Comparison of ENCODE assay signal across 8 cellular contexts in the genomic region with DNA sequence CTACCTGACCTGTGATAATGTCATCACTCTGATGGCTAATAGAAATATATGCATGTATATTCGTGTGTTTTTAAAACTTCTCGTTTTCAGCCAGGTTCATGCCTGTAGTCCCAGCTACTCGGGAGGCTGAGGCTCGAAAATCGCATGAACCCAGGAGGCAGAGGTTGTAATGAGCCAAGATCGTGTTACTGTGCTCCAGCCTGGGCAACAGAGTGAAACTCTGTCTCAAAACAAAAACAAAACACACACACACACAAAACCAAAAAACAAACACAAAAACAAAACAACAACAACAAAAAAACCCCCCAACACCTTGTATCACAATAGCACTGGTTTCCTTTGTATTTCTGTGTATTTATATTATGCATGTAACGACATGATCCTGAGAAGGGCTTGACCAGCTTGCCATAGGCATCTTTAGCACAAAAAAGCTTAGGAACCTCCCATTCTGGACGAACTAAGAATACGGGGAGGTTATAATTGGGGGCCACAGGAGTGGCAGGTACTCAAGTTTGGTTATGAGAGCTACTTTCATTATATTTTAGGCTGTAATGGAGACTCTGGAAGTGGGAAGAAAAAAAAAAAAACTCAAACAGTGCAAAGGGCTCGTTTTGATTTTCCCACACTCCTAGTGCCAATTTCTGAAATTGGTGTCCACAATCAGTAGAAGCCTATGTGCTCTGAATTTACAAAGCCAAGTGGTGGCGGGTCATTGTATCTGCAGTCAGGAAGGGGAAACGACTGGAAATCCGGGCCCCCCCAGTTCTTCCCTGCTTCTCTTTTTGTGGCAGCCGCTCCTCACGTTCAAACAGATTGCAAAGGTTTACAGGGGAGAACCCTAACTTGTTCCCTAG. TPM values are rescaled to one million over a fixed set of nuclear protein-coding genes. Genes with fewer than 3 reads are reported as not detected.
DNase-seq lines count a peak whose midpoint lies in the region; ATAC-seq and TF ChIP-seq lines count a peak whose summit lies in the region.

No MANE protein-coding gene starts in this region.

- H2AK9ac ChIP-seq in IMR-90 (replicated peaks; ENCODE audit: low read depth, low read length, poor library complexity) = no peak overlapping the region

- H4K5ac ChIP-seq in IMR-90 (ENCODE audit: low read depth, low read length) = no peak overlapping the region

- H3K27ac ChIP-seq in IMR-90 (ENCODE audit: insufficient read depth, low read length) (no peak overlapping the region), mesenchymal stem cell (ENCODE audit: low read length, poor library complexity, severe bottlenecking) (no peak overlapping the region), MM.1S (ENCODE audit: low read length) (no peak overlapping the region)

- TF ChIP-seq POLR2A in IMR-90 (IDR thresholded peaks at IDR 0.05; ENCODE audit: low read depth, low read length) = no peak

- no peaks in the 10 kb centered on the region for H3K9me2 ChIP-seq in MM.1S (replicated peaks; ENCODE audit: insufficient read depth, low read length)

- no peak overlapping the region for H3K56ac ChIP-seq in IMR-90 (ENCODE audit: extremely low read depth, insufficient read depth, low read length)

- no peaks in the 10 kb centered on the region for H3K79me2 ChIP-seq in MM.1S (ENCODE audit: low read length)

- H3K4me3 ChIP-seq in IMR-90 (ENCODE audit: insufficient read depth, low read depth, low read length) (no peak overlapping the region), mesenchymal stem cell (ENCODE audit: insufficient read depth in 1 of 2, low read depth in 1 of 2, low read length in 2 of 2) (peak overlapping the region in 1 of 2 experiments; percentile 83), MM.1S (ENCODE audit: low read length) (no peak overlapping the region)

- no peak overlapping the region for H2BK15ac ChIP-seq in IMR-90 (ENCODE audit: low read depth, low read length)
- no peak overlapping the region for H2BK15ac ChIP-seq in mesenchymal stem cell (ENCODE audit: low read depth, poor library complexity, severe bottlenecking)

- H2BK12ac ChIP-seq in mesenchymal stem cell (ENCODE audit: low read length in 2 of 2) = no peak overlapping the region

- POLR2A ChIA-PET in IMR-90 (lab: Charles Lee; ENCODE audit: unreplicated experiment) = no interaction called here
- POLR2A ChIA-PET in HEK293T (lab: Yijun Ruan, JAX) = no interaction called here

- no peak overlapping the region for H2AK5ac ChIP-seq in IMR-90 (ENCODE audit: low read depth, low read length)
- no peak overlapping the region for H2AK5ac ChIP-seq in mesenchymal stem cell (ENCODE audit: low read length, severe bottlenecking)

- TF ChIP-seq CTCF in IMR-90 (conservative IDR thresholded peaks at IDR 0.05; ENCODE audit: low read depth, low read length) = no peak
- no peak for TF ChIP-seq CTCF in MM.1S (IDR thresholded peaks at IDR 0.05; ENCODE audit: low read length)

- H3K36me3 ChIP-seq in IMR-90 (ENCODE audit: control insufficient read depth, insufficient read depth, low read length) (no peaks in the 10 kb centered on the region), mesenchymal stem cell (ENCODE audit: control insufficient read depth in 1 of 2, insufficient read depth in 2 of 2, low read depth in 1 of 2, low read length in 2 of 2) (no peaks in the 10 kb centered on the region), MM.1S (replicated peaks; ENCODE audit: insufficient read depth, low read length) (no peaks in the 10 kb centered on the region)

- no peak for TF ChIP-seq RAD21 in IMR-90 (IDR thresholded peaks at IDR 0.05; ENCODE audit: low read length)

- no peak overlapping the region for H2BK120ac ChIP-seq in IMR-90 (ENCODE audit: low read depth, low read length)
- H2BK120ac ChIP-seq in mesenchymal stem cell (ENCODE audit: low read depth, low read length) = no peak overlapping the region

- H2BK20ac ChIP-seq in IMR-90 (ENCODE audit: low read depth, low read length) = no peak overlapping the region

- DNase-seq in Ammon's horn (ENCODE audit: low spot score) (peak; percentile 43), IMR-90 (no peak), cerebellar cortex (ENCODE audit: low spot score) (peak; percentile 73), mesenchymal stem cell (no peak), left cardiac atrium (no peak), MM.1S (no peak), HEK293T (ENCODE audit: extremely low spot score) (no peak)
- no peak for DNase-seq in activated CD4-positive, alpha-beta T cell treated with anti-CD3 and anti-CD28 coated beads for 4 hours

- H3K9me3 ChIP-seq in IMR-90 (ENCODE audit: control insufficient read depth, insufficient read depth, low read length) = no peaks in the 10 kb centered on the region
- H3K9me3 ChIP-seq in mesenchymal stem cell (ENCODE audit: control insufficient read depth, low read length) = no peaks in the 10 kb centered on the region
- H3K9me3 ChIP-seq in MM.1S (replicated peaks; ENCODE audit: insufficient read depth, low read length) = no peaks in the 10 kb centered on the region

- WGBS in IMR-90 (ENCODE audit: extremely low coverage in 2 of 2, insufficient read length in 1 of 2), 2 experiments = 15% methylated on average over 4 of the region's 15 CpGs; no CpG with 5 or more reads in 1 of the 2 experiments
- 76% methylated on average over 15 of the region's 15 CpGs for WGBS in mesenchymal stem cell

- no peak overlapping the region for H3K9ac ChIP-seq in IMR-90 (ENCODE audit: low read depth, low read length)
- H3K9ac ChIP-seq in mesenchymal stem cell (ENCODE audit: low read length) = peak overlapping the region; percentile 80
- no peak overlapping the region for H3K9ac ChIP-seq in MM.1S (ENCODE audit: low read length)

- H4K8ac ChIP-seq in IMR-90 (ENCODE audit: low read depth in 2 of 2, low read length in 2 of 2) (no peak overlapping the region), mesenchymal stem cell (ENCODE audit: low read length) (no peak overlapping the region)

- no peaks in the 10 kb centered on the region for H3K9me1 ChIP-seq in IMR-90 (ENCODE audit: insufficient read depth, low read length)

- intact Hi-C loops in IMR-90 (cut with micrococcal nuclease) = no loop called here
- intact Hi-C loops in left cardiac atrium (cut with DNase I) = no loop called here

- peaks cover 46% of the 10 kb centered on the region for H3K27me3 ChIP-seq in IMR-90 (ENCODE audit: control insufficient read depth, insufficient read depth, low read length)
- H3K27me3 ChIP-seq in mesenchymal stem cell (ENCODE audit: control insufficient read depth in 1 of 2, insufficient read depth in 1 of 2, low read length in 2 of 2) = peaks cover 0 to 50% of the 10 kb centered on the region in 2 experiments
- peaks cover 77% of the 10 kb centered on the region for H3K27me3 ChIP-seq in MM.1S (replicated peaks; ENCODE audit: insufficient read depth, low read length)

- no peak overlapping the region for H3K23ac ChIP-seq in IMR-90 (ENCODE audit: low read depth, low read length)
- no peak overlapping the region for H3K23ac ChIP-seq in mesenchymal stem cell (ENCODE audit: low read length in 2 of 2)

- H2AFZ ChIP-seq in IMR-90 (replicated peaks; ENCODE audit: low read length, poor library complexity) (peak overlapping the region; percentile 67), mesenchymal stem cell (ENCODE audit: low read depth, low read length) (no peak overlapping the region), MM.1S (ENCODE audit: low read length) (no peak overlapping the region)

- H3K79me1 ChIP-seq in IMR-90 (ENCODE audit: low read depth in 1 of 2, low read length in 2 of 2) = no peaks in the 10 kb centered on the region
- no peaks in the 10 kb centered on the region for H3K79me1 ChIP-seq in mesenchymal stem cell (replicated peaks; ENCODE audit: low read length, poor library complexity, severe bottlenecking)

- BruUV-seq in IMR-90 (replicated peaks; lab: Mats Ljungman, UMichigan) = no TSS peak

- ATAC-seq in IMR-90 (ENCODE audit: low read depth) = no peak
- ATAC-seq in left cardiac atrium = no peak

- H3K4me2 ChIP-seq in IMR-90 (ENCODE audit: low read depth, low read length) = no peak overlapping the region
- H3K4me2 ChIP-seq in mesenchymal stem cell (ENCODE audit: low read length, poor library complexity, severe bottlenecking) = no peak overlapping the region
- no peak overlapping the region for H3K4me2 ChIP-seq in MM.1S (ENCODE audit: low read depth, low read length)

- no peaks in the 10 kb centered on the region for H4K20me1 ChIP-seq in IMR-90 (ENCODE audit: insufficient read depth, low read length)
- no peaks in the 10 kb centered on the region for H4K20me1 ChIP-seq in MM.1S (ENCODE audit: insufficient read depth, low read length)

- H3K4me1 ChIP-seq in IMR-90 (ENCODE audit: control insufficient read depth, insufficient read depth, low read length) (peaks cover 6% of the 10 kb centered on the region), mesenchymal stem cell (ENCODE audit: control insufficient read depth, insufficient read depth, low read depth, low read length) (peaks cover 9% of the 10 kb centered on the region), MM.1S (ENCODE audit: low read length) (no peaks in the 10 kb centered on the region)

- H3K18ac ChIP-seq in IMR-90 (ENCODE audit: low read depth, low read length) (no peak overlapping the region), mesenchymal stem cell (ENCODE audit: low read depth in 1 of 2, low read length in 2 of 2) (no peak overlapping the region)

- dilution Hi-C loops in IMR-90 (cut with HindIII; ENCODE audit: low sequenced_read_pairs, unreplicated experiment) = no loop called here

- no peak overlapping the region for H2BK5ac ChIP-seq in IMR-90 (ENCODE audit: low read depth, low read length, poor library complexity, severe bottlenecking)
- no peak overlapping the region for H2BK5ac ChIP-seq in mesenchymal stem cell (ENCODE audit: low read depth, low read length, poor library complexity, severe bottlenecking)

- no peak overlapping the region for H3K4ac ChIP-seq in IMR-90 (ENCODE audit: low read depth, low read length)
- H3K4ac ChIP-seq in mesenchymal stem cell (ENCODE audit: low read depth in 1 of 2, low read length in 2 of 2) = no peak overlapping the region

- CTCF ChIA-PET in IMR-90 (lab: Yijun Ruan, JAX) = interaction anchor here (0.8 kb wide), 1 partner anchor 11 kb away, joined by 3 read pairs; no protein-coding TSS in a partner anchor
- CTCF ChIA-PET in HEK293T (lab: Yijun Ruan, JAX) = interaction anchor here (1.2 kb wide), 1 partner anchor 27 kb away, joined by 3 read pairs; no protein-coding TSS in a partner anchor

- H3K14ac ChIP-seq in IMR-90 (replicated peaks; ENCODE audit: low read depth, low read length) (no peak overlapping the region), mesenchymal stem cell (ENCODE audit: low read length in 2 of 2) (no peak overlapping the region)

- H3F3A ChIP-seq in MM.1S (ENCODE audit: insufficient read depth, low read length) = no peaks in the 10 kb centered on the region

- H4K91ac ChIP-seq in IMR-90 (ENCODE audit: insufficient read depth, low read depth, low read length) (no peak overlapping the region), mesenchymal stem cell (ENCODE audit: low read length) (no peak overlapping the region)

- in situ Hi-C loops in IMR-90 (cut with MboI; ENCODE audit: low sequenced_read_pairs) = no loop called here

RNA-seq across cellular contexts. Expression of gene ACP7, which starts 1.2 kb away (rescaled TPM):
- total RNA-seq in IMR-90 (2012; rRNA removed) = not detected in 2 replicates
- not detected in 2 replicates for polyA plus RNA-seq in IMR-90 (2012; rRNA removed)
- polyA plus RNA-seq in IMR-90 (2012; cell fraction: cytosol; rRNA removed) = not detected in 2 replicates
- 0.04 and 0.05 TPM in 2 replicates for polyA plus RNA-seq in IMR-90 (2012; cell fraction: nucleus; rRNA removed; ENCODE audit: low replicate concordance)
- polyA plus RNA-seq in mesenchymal stem cell (2013, experiment 1 of 2) = 0.01 TPM
- polyA plus RNA-seq in mesenchymal stem cell (2013, experiment 2 of 2) = not detected
- not detected for total RNA-seq in left cardiac atrium

RNA-seq across cellular contexts. Expression of gene PAK4, which starts 42.6 kb away (rescaled TPM):
- total RNA-seq in IMR-90 (2012; rRNA removed) = 2.0 and 2.8 TPM in 2 replicates
- polyA plus RNA-seq in IMR-90 (2012; rRNA removed) = 27.2 and 35.5 TPM in 2 replicates
- polyA plus RNA-seq in IMR-90 (2012; cell fraction: cytosol; rRNA removed) = 52.9 and 64.1 TPM in 2 replicates
- polyA plus RNA-seq in IMR-90 (2012; cell fraction: nucleus; rRNA removed; ENCODE audit: low replicate concordance) = 26.9 and 44.9 TPM in 2 replicates
- polyA plus RNA-seq in mesenchymal stem cell (2013, experiment 1 of 2) = 28.8 TPM
- 29.4 TPM for polyA plus RNA-seq in mesenchymal stem cell (2013, experiment 2 of 2)
- 10 to 100 TPM; 15.8 to 17.2 TPM for total RNA-seq in left cardiac atrium

RNA-seq across cellular contexts. Expression of gene FBXO27, which starts 50.6 kb away (rescaled TPM):
- total RNA-seq in IMR-90 (2012; rRNA removed) (under 0.01 and 0.18 TPM in 2 replicates), left cardiac atrium (10 to 100 TPM; 19.2 to 19.8 TPM)
- polyA plus RNA-seq in IMR-90 (2012; rRNA removed) = 0.50 and 0.57 TPM in 2 replicates
- 0.37 and 0.64 TPM in 2 replicates for polyA plus RNA-seq in IMR-90 (2012; cell fraction: cytosol; rRNA removed)
- 0.23 and 0.41 TPM in 2 replicates for polyA plus RNA-seq in IMR-90 (2012; cell fraction: nucleus; rRNA removed; ENCODE audit: low replicate concordance)
- 3.2 TPM for polyA plus RNA-seq in mesenchymal stem cell (2013, experiment 1 of 2)
- 2.3 TPM for polyA plus RNA-seq in mesenchymal stem cell (2013, experiment 2 of 2)

Comparison
In these comparisons a context has a peak if more than half of its experiments do, and no peak if none do; other contexts are left out.
1. DNase-seq: peak in Ammon's horn (single experiment) and cerebellar cortex (single experiment); none in IMR-90 (single experiment), mesenchymal stem cell (single experiment), left cardiac atrium (single experiment), MM.1S (single experiment), HEK293T (single experiment) and activated CD4-positive, alpha-beta T cell treated with anti-CD3 and anti-CD28 coated beads for 4 hours (0 of 2).
2. RNA of gene FBXO27, which starts 50.6 kb away (total RNA-seq): 19.2 to 19.8 TPM in left cardiac atrium; under 0.01 to 0.18 TPM in IMR-90; every median in the first group is over 10 times any median in the second.